In genomic region chr10:128254486-128254885, GRCh38 we compare ENCODE assay signal across 25 cellular contexts.
DNase-seq lines count a peak whose midpoint lies in the region; TF ChIP-seq lines count a peak whose summit lies in the region.
"Had no signal": no experiment of that assay in that cellular context is flagged by ENCODE, and none has a peak within 500 bp of the region (broad histone marks: within the 10 kb centered on the region; RNA-seq: fewer than 3 reads in every experiment).

No MANE protein-coding gene starts in this region.

- 50 to 61% methylated on average over 2 of the region's 2 CpGs for WGBS in lower leg skin, 2 donors

- peak overlapping the region; percentile 53; the same call in 1 of the 2 replicates for H3K27ac ChIP-seq in VCaP
- H3K27ac ChIP-seq: colonic mucosa, parathyroid adenoma had no signal

- TF ChIP-seq CTCF in VCaP (conservative IDR thresholded peaks at IDR 0.05): no peak
- TF ChIP-seq CTCF in epithelial cell of proximal tubule (conservative IDR thresholded peaks at IDR 0.05; ENCODE audit: low read depth, low read length): no peak
- no peak for TF ChIP-seq CTCF in lower leg skin (IDR thresholded peaks at IDR 0.05)

- intact Hi-C loops in lower leg skin (cut with DNase I; ENCODE audit: low total_unique reads): no loop called here

- TF ChIP-seq POLR2A in erythroblast (IDR thresholded peaks at IDR 0.05; ENCODE audit: low read length) (no peak), lower leg skin (IDR thresholded peaks at IDR 0.05) (no peak)

- no peak overlapping the region for H3K4me3 ChIP-seq in epithelial cell of proximal tubule (ENCODE audit: low read depth, low read length)
- H3K4me3 ChIP-seq in lower leg skin (ENCODE audit: low read depth, poor library complexity, severe bottlenecking): no peak overlapping the region
- H3K4me3 ChIP-seq: colonic mucosa, mucosa of descending colon had no signal

- DNase-seq in H4 (ENCODE audit: low spot score): peak; percentile 34
- peak; percentile 9 for DNase-seq in epithelial cell of proximal tubule (ENCODE audit: low read depth)
- peak; percentile 27 for DNase-seq in renal cortical epithelial cell (ENCODE audit: low read depth)
- no peak for DNase-seq in erythroblast (lab: John Stamatoyannopoulos, UW)
- no peak for DNase-seq in lower leg skin (ENCODE audit: low spot score in 2 of 2)
- no peak for DNase-seq in inferior parietal cortex (ENCODE audit: extremely low spot score)
- DNase-seq: activated CD4-positive, alpha-beta T cell treated with anti-CD3 and anti-CD28 coated beads for 4 hours; activated naive CD4-positive, alpha-beta T cell; activated T-cell treated with anti-CD3 and anti-CD28 coated beads, Interleukin-2, amount 50 U/mL, for 1 hour; CD4-positive, CD25-positive, alpha-beta regulatory T cell; colonic mucosa; islet precursor cell; mucosa of descending colon; NCI-H1092; NCI-H1930; NCI-H524 treated with DMSO at 0.1 percent for 48 hours; NK-92 treated with Interleukin-12 subunit alpha and Interleukin-12 subunit beta, amount 100 ng/mL, for 24 hours; PC-3; right cardiac atrium; SHP77; stimulated activated CD4-positive, alpha-beta T cell treated with anti-CD3 and anti-CD28 coated beads, Interleukin-12 subunit alpha, Interleukin-12 subunit beta, amount 100 ng/mL, for 4 hours; stimulated activated CD4-positive, alpha-beta T cell treated with anti-CD3 and anti-CD28 coated beads, Interleukin-4, amount 100 ng/mL, for 1 hour; substantia nigra had no signal

Comparison
In these comparisons a context has a peak if more than half of its experiments do, and no peak if none do; other contexts are left out.
1. DNase-seq: peak in H4 (single experiment), epithelial cell of proximal tubule (single experiment) and renal cortical epithelial cell (single experiment); none in erythroblast (0 of 2), lower leg skin (0 of 2) and inferior parietal cortex (single experiment).